1 cellular context compared by ENCODE assay signal in the genomic region with DNA sequence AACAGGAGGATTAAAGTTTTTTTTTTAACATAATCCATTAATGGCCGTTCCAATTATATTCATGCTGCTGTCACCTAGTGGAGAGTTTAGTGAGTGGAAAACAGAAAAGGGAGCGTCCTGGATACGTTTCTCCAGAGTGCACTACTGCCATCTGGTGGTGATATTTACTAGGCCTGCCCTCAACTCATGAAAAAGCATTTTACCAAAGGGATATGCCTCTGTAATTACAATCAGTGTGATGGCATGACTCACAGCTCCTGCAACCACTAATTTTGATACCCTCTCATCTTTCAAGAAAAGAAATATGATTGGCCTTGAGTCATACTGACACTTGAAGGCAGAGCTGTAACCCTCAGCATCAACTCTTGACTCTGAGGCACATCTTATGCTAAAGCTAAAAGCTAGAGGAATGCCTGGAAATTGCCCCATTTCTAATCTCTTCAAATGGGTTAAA.
TF ChIP-seq lines count a peak whose summit lies in the region.

No MANE protein-coding gene starts in this region.

TF ChIP-seq in K562, 482 proteins besides CTCF, POLR2A, EP300 and RAD21 (continued from another document):
- TF ChIP-seq, protein P1, sequence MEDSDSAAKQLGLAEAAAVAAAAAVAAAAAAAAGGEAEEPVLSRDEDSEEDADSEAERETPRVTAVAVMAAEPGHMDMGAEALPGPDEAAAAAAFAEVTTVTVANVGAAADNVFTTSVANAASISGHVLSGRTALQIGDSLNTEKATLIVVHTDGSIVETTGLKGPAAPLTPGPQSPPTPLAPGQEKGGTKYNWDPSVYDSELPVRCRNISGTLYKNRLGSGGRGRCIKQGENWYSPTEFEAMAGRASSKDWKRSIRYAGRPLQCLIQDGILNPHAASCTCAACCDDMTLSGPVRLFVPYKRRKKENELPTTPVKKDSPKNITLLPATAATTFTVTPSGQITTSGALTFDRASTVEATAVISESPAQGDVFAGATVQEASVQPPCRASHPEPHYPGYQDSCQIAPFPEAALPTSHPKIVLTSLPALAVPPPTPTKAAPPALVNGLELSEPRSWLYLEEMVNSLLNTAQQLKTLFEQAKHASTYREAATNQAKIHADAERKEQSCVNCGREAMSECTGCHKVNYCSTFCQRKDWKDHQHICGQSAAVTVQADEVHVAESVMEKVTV (CRISPR knock-in tag; IDR thresholded peaks at IDR 0.05) = peak; percentile 89
- TF ChIP-seq STAG1 (CRISPR knock-in tag; IDR thresholded peaks at IDR 0.05; ENCODE audit: borderline replicate concordance) (peak; percentile 51; the same call in 1 of the 2 replicates), CBX3 (IDR thresholded peaks at IDR 0.05; ENCODE audit: borderline replicate concordance in 1 of 2, low read length in 2 of 2) (0 out of 3 replicates have a peak, but pooled peaks of 1 of the 2 experiments have one; percentile 20), KLF6 (CRISPR knock-in tag; IDR thresholded peaks at IDR 0.05; ENCODE audit: borderline replicate concordance) (no peak), KLF16 (IDR thresholded peaks at IDR 0.05) (peak; percentile 60; the same call in 1 of the 2 replicates), ZNF24 (IDR thresholded peaks at IDR 0.05) (no peak)
- TF ChIP-seq, protein P2, sequence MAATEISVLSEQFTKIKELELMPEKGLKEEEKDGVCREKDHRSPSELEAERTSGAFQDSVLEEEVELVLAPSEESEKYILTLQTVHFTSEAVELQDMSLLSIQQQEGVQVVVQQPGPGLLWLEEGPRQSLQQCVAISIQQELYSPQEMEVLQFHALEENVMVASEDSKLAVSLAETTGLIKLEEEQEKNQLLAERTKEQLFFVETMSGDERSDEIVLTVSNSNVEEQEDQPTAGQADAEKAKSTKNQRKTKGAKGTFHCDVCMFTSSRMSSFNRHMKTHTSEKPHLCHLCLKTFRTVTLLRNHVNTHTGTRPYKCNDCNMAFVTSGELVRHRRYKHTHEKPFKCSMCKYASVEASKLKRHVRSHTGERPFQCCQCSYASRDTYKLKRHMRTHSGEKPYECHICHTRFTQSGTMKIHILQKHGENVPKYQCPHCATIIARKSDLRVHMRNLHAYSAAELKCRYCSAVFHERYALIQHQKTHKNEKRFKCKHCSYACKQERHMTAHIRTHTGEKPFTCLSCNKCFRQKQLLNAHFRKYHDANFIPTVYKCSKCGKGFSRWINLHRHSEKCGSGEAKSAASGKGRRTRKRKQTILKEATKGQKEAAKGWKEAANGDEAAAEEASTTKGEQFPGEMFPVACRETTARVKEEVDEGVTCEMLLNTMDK (IDR thresholded peaks at IDR 0.05; ENCODE audit: borderline replicate concordance, insufficient read depth, low read depth, low read length, poor library complexity, severe bottlenecking) = peak; percentile 3
